ENCODE assay signal across 1 cellular context in genomic region chr1:44675186-44675585, GRCh38.
TF ChIP-seq lines count a peak whose summit lies in the region.

No MANE protein-coding gene starts in this region.

TF ChIP-seq in GM12878, 131 proteins besides CTCF, POLR2A, EP300 and RAD21:
- TF ChIP-seq ZNF592 (IDR thresholded peaks at IDR 0.05): no peak
- no peak for TF ChIP-seq BRCA1 (IDR thresholded peaks at IDR 0.05; ENCODE audit: low read depth, low read length)
- TF ChIP-seq NKRF (conservative IDR thresholded peaks at IDR 0.05): no peak
- TF ChIP-seq WRNIP1 (IDR thresholded peaks at IDR 0.05; ENCODE audit: borderline replicate concordance, low read depth, low read length): no peak
- no peak for TF ChIP-seq E4F1 (IDR thresholded peaks at IDR 0.05; ENCODE audit: borderline replicate concordance, partially characterized antibody)
- no peak for TF ChIP-seq CREM (IDR thresholded peaks at IDR 0.05; ENCODE audit: low read depth)
- no peak for TF ChIP-seq MYC (IDR thresholded peaks at IDR 0.05; ENCODE audit: insufficient read depth, insufficient read length, insufficient replicate concordance, low read length, severe bottlenecking)
- no peak for TF ChIP-seq SREBF2 (IDR thresholded peaks at IDR 0.05; ENCODE audit: low read length)
- TF ChIP-seq ZNF274 (IDR thresholded peaks at IDR 0.05; ENCODE audit: insufficient read depth, insufficient read length): no peak
- TF ChIP-seq GATAD2B (conservative IDR thresholded peaks at IDR 0.05; ENCODE audit: low read depth): no peak
- no peak for TF ChIP-seq RELB (IDR thresholded peaks at IDR 0.05; ENCODE audit: low read depth)
- no peak for TF ChIP-seq E2F8 (IDR thresholded peaks at IDR 0.05; ENCODE audit: low read depth, partially characterized antibody)
- TF ChIP-seq POLR2AphosphoS2 (IDR thresholded peaks at IDR 0.05; ENCODE audit: low read depth, low read length): no peak
- no peak for TF ChIP-seq IKZF1 (conservative IDR thresholded peaks at IDR 0.05)
- TF ChIP-seq EED (IDR thresholded peaks at IDR 0.05; ENCODE audit: low read depth): no peak
- no peak for TF ChIP-seq E2F4 (IDR thresholded peaks at IDR 0.05; ENCODE audit: low read depth, low read length)
- no peak for TF ChIP-seq MYB (IDR thresholded peaks at IDR 0.05; ENCODE audit: borderline replicate concordance, low read depth, low read length)
- no peak for TF ChIP-seq MEF2B (IDR thresholded peaks at IDR 0.05; ENCODE audit: partially characterized antibody, poor library complexity, severe bottlenecking)
- TF ChIP-seq TAF1 (IDR thresholded peaks at IDR 0.05; ENCODE audit: borderline replicate concordance, low read depth, low read length): no peak
